In the genomic region with DNA sequence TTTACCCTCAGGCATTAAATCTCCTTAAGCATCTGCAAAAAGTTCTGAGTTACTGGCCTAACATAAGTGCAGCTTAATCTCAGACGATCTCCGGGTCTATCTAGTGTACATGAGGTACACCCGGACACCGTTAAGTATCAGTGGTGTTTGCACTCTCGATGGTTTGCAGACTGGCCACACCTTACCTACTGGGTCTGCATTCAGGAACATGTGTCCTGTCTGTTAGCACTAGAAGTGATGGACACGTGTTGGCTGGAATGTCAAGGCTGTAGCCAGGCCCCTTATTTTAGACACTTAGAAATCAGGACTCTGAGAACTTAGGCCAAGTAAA, we compare ENCODE assay signal across 7 cellular contexts. TPM values are rescaled to one million over a fixed set of nuclear protein-coding genes. Genes with fewer than 3 reads are reported as not detected.
DNase-seq lines count a peak whose midpoint lies in the region; ATAC-seq and TF ChIP-seq lines count a peak whose summit lies in the region.

No MANE protein-coding gene starts in this region.

- H3K4me2 ChIP-seq in fibroblast of lung (ENCODE audit: extremely low read depth, insufficient read depth, low read length): peak overlapping the region; percentile 97
- H3K4me2 ChIP-seq in osteoblast (ENCODE audit: insufficient read depth, low read length): peak overlapping the region; percentile 92

- H3K27ac ChIP-seq in fibroblast of lung (ENCODE audit: insufficient read depth, low read length): no peak overlapping the region
- H3K27ac ChIP-seq in osteoblast (ENCODE audit: low read depth, low read length): peak overlapping the region; percentile 67

- peak overlapping the region; percentile 97 for H2AFZ ChIP-seq in fibroblast of lung (ENCODE audit: low read length)
- peak overlapping the region; percentile 99 for H2AFZ ChIP-seq in osteoblast (ENCODE audit: low read length)

- no peaks in the 10 kb centered on the region for H3K27me3 ChIP-seq in fibroblast of lung (ENCODE audit: control insufficient read depth, insufficient read depth, low read length)
- H3K27me3 ChIP-seq in osteoblast (ENCODE audit: insufficient read depth, low read length): no peaks in the 10 kb centered on the region

- H4K20me1 ChIP-seq in fibroblast of lung (ENCODE audit: control insufficient read depth, extremely low read depth, insufficient read depth, low read length): no peaks in the 10 kb centered on the region
- H4K20me1 ChIP-seq in osteoblast (ENCODE audit: insufficient read depth, low read length): no peaks in the 10 kb centered on the region

- H3K36me3 ChIP-seq in fibroblast of lung (ENCODE audit: control insufficient read depth, insufficient read depth, low read length): no peaks in the 10 kb centered on the region
- H3K36me3 ChIP-seq in osteoblast (ENCODE audit: insufficient read depth, low read length): peaks cover 4% of the 10 kb centered on the region

- no peak for TF ChIP-seq CTCF in fibroblast of lung (conservative IDR thresholded peaks at IDR 0.05 in 1 of 2, IDR thresholded peaks at IDR 0.05 in 1 of 2; ENCODE audit: low read depth in 1 of 2, low read length in 2 of 2)
- no peak for TF ChIP-seq CTCF in osteoblast (IDR thresholded peaks at IDR 0.05; ENCODE audit: extremely low read depth, low read depth, low read length)

- no peak for TF ChIP-seq POLR2A in GM18505 (IDR thresholded peaks at IDR 0.05; ENCODE audit: borderline replicate concordance, extremely low read depth, insufficient read depth, insufficient read length)

- peak overlapping the region; percentile 97 for H3K4me3 Mint-ChIP-seq in T-helper 17 cell

- H3K79me2 ChIP-seq in fibroblast of lung (ENCODE audit: control insufficient read depth, insufficient read depth, low read length) (no peaks in the 10 kb centered on the region), osteoblast (ENCODE audit: insufficient read depth, low read length) (no peaks in the 10 kb centered on the region)

- H3K27me3 Mint-ChIP-seq in T-helper 17 cell: peaks cover 2% of the 10 kb centered on the region

- peak overlapping the region; percentile 82 for H3K9ac ChIP-seq in fibroblast of lung (ENCODE audit: insufficient read depth, low read length)

- peaks cover 4% of the 10 kb centered on the region for H3K36me3 Mint-ChIP-seq in T-helper 17 cell (ENCODE audit: low read depth)

- peak in 1 of 3 donors; percentile 5 for DNase-seq in T-helper 17 cell
- peak in 1 of 2 donors; percentile 8 for DNase-seq in fibroblast of lung (ENCODE audit: low read depth in 2 of 2)
- no peak for DNase-seq in osteoblast (ENCODE audit: insufficient read length, low spot score, missing footprints)
- no peak for DNase-seq in NK-92 treated with Interleukin-12 subunit alpha and Interleukin-12 subunit beta, amount 100 ng/mL, for 24 hours (lab: John Stamatoyannopoulos, UW)

- peak overlapping the region; percentile 84 to 90 (median 88) for H3K4me3 ChIP-seq in fibroblast of lung (replicated peaks in 1 of 4; ENCODE audit: control extremely low read depth in 1 of 4, insufficient read depth in 1 of 4, low read depth in 3 of 4, low read length in 4 of 4)
- peak overlapping the region; percentile 91 for H3K4me3 ChIP-seq in osteoblast (ENCODE audit: insufficient read depth, low read length)

- no peaks in the 10 kb centered on the region for H3K9me3 ChIP-seq in T-helper 17 cell (ENCODE audit: control insufficient read depth, low read length, poor library complexity, severe bottlenecking)
- no peaks in the 10 kb centered on the region for H3K9me3 ChIP-seq in fibroblast of lung (ENCODE audit: control insufficient read depth, insufficient read depth, low read depth, low read length)
- H3K9me3 ChIP-seq in osteoblast (ENCODE audit: low read depth, low read length): no peaks in the 10 kb centered on the region

- peaks cover 28% of the 10 kb centered on the region for H3K4me1 Mint-ChIP-seq in T-helper 17 cell

- H3K4me1 ChIP-seq in fibroblast of lung (ENCODE audit: control insufficient read depth, extremely low read depth, insufficient read depth, low read length) (peaks cover 2% of the 10 kb centered on the region), osteoblast (ENCODE audit: insufficient read depth, low read length) (peaks cover 8% of the 10 kb centered on the region)

- peak overlapping the region; percentile 97 for H3K27ac Mint-ChIP-seq in T-helper 17 cell

- peak; percentile 7 for ATAC-seq in GM18867 (IDR thresholded peaks at IDR 0.05; ENCODE audit: unreplicated experiment)
- ATAC-seq in HG02970 (IDR thresholded peaks at IDR 0.05; ENCODE audit: low FRiP score, unreplicated experiment): peak; percentile 7
- no peak for ATAC-seq in T-helper 17 cell
- no peak for ATAC-seq in GM18505 (IDR thresholded peaks at IDR 0.05; ENCODE audit: unreplicated experiment)

RNA-seq across cellular contexts. Expression of a gene that starts 0.8 kb away (rescaled TPM):
- total RNA-seq in T-helper 17 cell: 10 to 100 TPM; 10.5 to 12.2 TPM
- total RNA-seq in fibroblast of lung: 11.6 and 12.6 TPM in 2 replicates
- polyA plus RNA-seq in fibroblast of lung: 5.9 and 8.3 TPM in 2 replicates
- 5.9 and 8.1 TPM in 2 replicates for polyA plus RNA-seq in fibroblast of lung (2012)
- polyA minus RNA-seq in fibroblast of lung (ENCODE audit: low replicate concordance): 0.75 and 1.9 TPM in 2 replicates
- total RNA-seq in osteoblast: 17.7 and 18.9 TPM in 2 replicates

Comparison
In these comparisons a context has a peak if more than half of its experiments do, and no peak if none do; other contexts are left out.
1. ATAC-seq: peak in GM18867 (single experiment) and HG02970 (single experiment); none in T-helper 17 cell (single experiment) and GM18505 (single experiment).